ENCODE assay signal across 27 cellular contexts in genomic region chr5:74669824-74670223, GRCh38.
"Had no signal": no experiment of that assay in that cellular context is flagged by ENCODE, and none has a peak within 500 bp of the region (broad histone marks: within the 10 kb centered on the region; RNA-seq: fewer than 3 reads in every experiment).

No MANE protein-coding gene starts in this region.

- H3K4me1 ChIP-seq: colonic mucosa, left lung, lower lobe of right lung had no signal

- H3K36me3 ChIP-seq: colonic mucosa, esophagus squamous epithelium, gastrocnemius medialis, heart right ventricle, left lung, lower lobe of right lung had no signal

- H3K4me3 ChIP-seq: colonic mucosa, esophagus squamous epithelium, gastrocnemius medialis, heart right ventricle, left lung, lower lobe of right lung had no signal

- H3K9me3 ChIP-seq: colonic mucosa, esophagus squamous epithelium, gastrocnemius medialis, heart right ventricle, left lung, lower lobe of right lung had no signal

- DNase-seq: colonic mucosa; cortex of kidney; effector CD8-positive, alpha-beta T cell; effector memory CD8-positive, alpha-beta T cell; endodermal cell; erythroblast; esophagus squamous epithelium; foreskin fibroblast; foreskin melanocyte; gastrocnemius medialis; heart right ventricle; hypothalamus; immature natural killer cell; islet precursor cell; kidney; kidney glomerular epithelial cell; left lung; left ventricle myocardium superior; lower lobe of right lung; mesendoderm; midbrain; naive thymus-derived CD4-positive, alpha-beta T cell had no signal

- H3K4me1 Mint-ChIP-seq: immature natural killer cell; naive thymus-derived CD4-positive, alpha-beta T cell had no signal

- H3K36me3 Mint-ChIP-seq: immature natural killer cell had no signal

- H3K4me3 Mint-ChIP-seq: dendritic cell treated with granulocyte-macrophage colony-stimulating factor and Interleukin-4, amounts not matched to agents 40 ng/mL and 50 ng/mL, for 4 days; effector memory CD8-positive, alpha-beta T cell; endodermal cell; immature natural killer cell; memory B cell; naive thymus-derived CD4-positive, alpha-beta T cell had no signal

- ATAC-seq: effector memory CD8-positive, alpha-beta T cell; esophagus mucosa; gastrocnemius medialis; heart right ventricle; left lung; left ventricle myocardium superior; lower lobe of right lung; naive thymus-derived CD4-positive, alpha-beta T cell had no signal

- FAIRE-seq: endometrium, kidney had no signal

- H3K9me3 Mint-ChIP-seq: dendritic cell treated with granulocyte-macrophage colony-stimulating factor and Interleukin-4, amounts not matched to agents 40 ng/mL and 50 ng/mL, for 4 days; effector memory CD8-positive, alpha-beta T cell; endodermal cell; immature natural killer cell had no signal

- H3K27ac Mint-ChIP-seq: dendritic cell treated with granulocyte-macrophage colony-stimulating factor and Interleukin-4, amounts not matched to agents 40 ng/mL and 50 ng/mL, for 4 days; effector memory CD8-positive, alpha-beta T cell; endodermal cell; memory B cell; naive thymus-derived CD4-positive, alpha-beta T cell had no signal

- H3K27me3 ChIP-seq: colonic mucosa, esophagus squamous epithelium, gastrocnemius medialis, heart right ventricle, left lung had no signal

- H3K27ac ChIP-seq: colonic mucosa, epithelial cell of prostate, esophagus squamous epithelium, gastrocnemius medialis, heart right ventricle, left lung, lower lobe of right lung had no signal
